Comparison of ENCODE assay signal across 19 cellular contexts in the genomic region with DNA sequence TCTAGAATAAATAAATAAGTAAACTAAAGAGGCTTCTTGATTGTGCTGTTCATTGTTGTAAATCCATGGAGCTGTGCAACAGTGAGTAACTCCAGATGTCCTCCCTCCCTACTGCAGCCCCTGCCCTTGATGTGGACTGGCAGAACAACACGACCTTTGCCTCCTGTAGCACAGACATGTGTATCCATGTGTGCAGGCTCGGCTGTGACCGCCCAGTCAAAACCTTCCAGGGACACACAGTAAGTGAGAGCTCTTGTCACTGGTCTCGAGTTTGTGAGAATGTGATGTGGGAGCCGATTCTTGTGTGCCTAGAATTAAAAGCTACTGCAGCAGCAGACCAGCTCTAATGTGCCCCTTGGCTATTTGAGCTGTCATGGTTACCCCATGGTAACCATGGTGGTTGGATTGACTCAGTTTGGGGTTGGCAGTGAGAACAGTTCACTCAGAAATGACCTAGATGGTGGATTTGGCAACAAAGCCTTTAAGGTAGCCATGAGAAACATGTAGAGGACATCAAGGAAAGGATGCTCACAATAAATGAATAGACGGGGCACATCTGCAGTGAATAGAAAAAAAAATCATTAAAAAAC.
"Had no signal": no experiment of that assay in that cellular context is flagged by ENCODE, and none has a peak within 500 bp of the region (broad histone marks: within the 10 kb centered on the region; RNA-seq: fewer than 3 reads in every experiment).

No MANE protein-coding gene starts in this region.

- DNase-seq: IMR-90, Karpas-422, KG1, MM.1S, NCI-H1092 treated with DMSO at 0.1 percent for 48 hours, NCI-H1436, NCI-H187, NCI-H2029, NCI-H2081 treated with DMSO at 0.1 percent for 48 hours, NCI-H2171, NCI-H226, NCI-H446, NCI-H510A, NCI-H524 treated with DMSO at 0.1 percent for 48 hours, NCI-H69, NCI-H774, SHP77, SK-N-SH, SW 1271 had no signal
